Comparison of ENCODE assay signal across 11 cellular contexts in the genomic region with DNA sequence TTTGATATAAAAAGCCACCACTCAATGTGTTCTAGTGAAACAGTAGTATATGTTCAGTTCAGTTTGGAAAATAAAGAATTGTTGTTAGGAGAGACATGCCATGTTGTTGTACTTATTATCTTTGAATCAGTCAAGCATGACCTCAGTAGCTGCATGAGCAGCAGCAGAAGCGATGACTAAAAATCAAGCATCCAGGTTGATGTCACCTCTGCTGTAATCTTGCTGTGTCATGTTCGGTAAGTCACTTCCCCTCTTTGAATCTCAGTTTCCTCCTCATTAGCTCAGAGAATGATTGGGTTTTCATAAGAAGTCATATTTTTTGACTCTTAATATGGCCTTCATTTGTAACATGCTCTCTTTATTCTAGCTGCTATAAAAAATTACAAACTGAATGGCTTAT.
DNase-seq lines count a peak whose midpoint lies in the region; ATAC-seq, FAIRE-seq and TF ChIP-seq lines count a peak whose summit lies in the region.
"Had no signal": no experiment of that assay in that cellular context is flagged by ENCODE, and none has a peak within 500 bp of the region (broad histone marks: within the 10 kb centered on the region; RNA-seq: fewer than 3 reads in every experiment).

No MANE protein-coding gene starts in this region.

- DNase-seq in A172 (ENCODE audit: low spot score) = peak; percentile 82
- peak; percentile 86 for DNase-seq in bronchial epithelial cell (ENCODE audit: low read depth)
- no peak for DNase-seq in progenitor cell of endocrine pancreas (ENCODE audit: low spot score, unreplicated experiment)
- no peak for DNase-seq in AG20443 (ENCODE audit: low spot score)
- no peak for DNase-seq in activated CD4-positive, alpha-beta T cell treated with anti-CD3 and anti-CD28 coated beads, Interleukin-2, amount 50 U/mL, for 48 hours
- DNase-seq in lower lobe of right lung = no peak
- DNase-seq: NK-92 treated with Interleukin-12 subunit alpha and Interleukin-12 subunit beta, amount 100 ng/mL, for 24 hours had no signal

- H3K9me3 ChIP-seq in lower lobe of right lung = no peaks in the 10 kb centered on the region

- ATAC-seq in GM18868 (IDR thresholded peaks at IDR 0.05; ENCODE audit: unreplicated experiment) (peak; percentile 89), HG03354 (IDR thresholded peaks at IDR 0.05; ENCODE audit: poor library complexity, severe bottlenecking, unreplicated experiment) (peak; percentile 73), lower lobe of right lung (no peak)

- no peaks in the 10 kb centered on the region for H3K36me3 Mint-ChIP-seq in progenitor cell of endocrine pancreas (ENCODE audit: insufficient read depth)

- H3K4me3 Mint-ChIP-seq in progenitor cell of endocrine pancreas (ENCODE audit: low read depth) = no peak overlapping the region

- H3K4me1 ChIP-seq in lower lobe of right lung = no peaks in the 10 kb centered on the region

- intact Hi-C loops in lower lobe of right lung (cut with DNase I) = no loop called here

- no peak overlapping the region for H3K27ac Mint-ChIP-seq in progenitor cell of endocrine pancreas

- no peaks in the 10 kb centered on the region for H3K36me3 ChIP-seq in bronchial epithelial cell (ENCODE audit: control insufficient read depth, insufficient read depth, low read length)
- no peaks in the 10 kb centered on the region for H3K36me3 ChIP-seq in lower lobe of right lung

- H3K4me3 ChIP-seq in bronchial epithelial cell (ENCODE audit: low read depth, low read length) (no peak overlapping the region), lower lobe of right lung (no peak overlapping the region)
- H3K4me3 ChIP-seq: coronary artery had no signal

- H3K27ac ChIP-seq in lower lobe of right lung = no peak overlapping the region
- H3K27ac ChIP-seq: C4-2B, coronary artery had no signal

- H3K4me1 Mint-ChIP-seq in progenitor cell of endocrine pancreas (ENCODE audit: low read depth) = no peaks in the 10 kb centered on the region

- H3K9me3 Mint-ChIP-seq in progenitor cell of endocrine pancreas (ENCODE audit: low read depth) = peaks cover 5% of the 10 kb centered on the region

- TF ChIP-seq CTCF in bronchial epithelial cell (IDR thresholded peaks at IDR 0.05; ENCODE audit: insufficient read depth, low read length, severe bottlenecking) (no peak), progenitor cell of endocrine pancreas (IDR thresholded peaks at IDR 0.05; ENCODE audit: unreplicated experiment) (no peak), lower lobe of right lung (IDR thresholded peaks at IDR 0.05) (no peak)

- FAIRE-seq in bronchial epithelial cell (lab: Jason Lieb, UNC) = peak; percentile 23

- H3K27me3 ChIP-seq in bronchial epithelial cell (ENCODE audit: control insufficient read depth, insufficient read depth, low read length) (no peaks in the 10 kb centered on the region), lower lobe of right lung (ENCODE audit: low read depth) (no peaks in the 10 kb centered on the region)

- no peaks in the 10 kb centered on the region for H3K27me3 Mint-ChIP-seq in progenitor cell of endocrine pancreas

Comparison
In these comparisons a context has a peak if more than half of its experiments do, and no peak if none do; other contexts are left out.
1. DNase-seq: peak in A172 (single experiment) and bronchial epithelial cell (single experiment); none in progenitor cell of endocrine pancreas (single experiment), AG20443 (single experiment), activated CD4-positive, alpha-beta T cell treated with anti-CD3 and anti-CD28 coated beads, Interleukin-2, amount 50 U/mL, for 48 hours (0 of 2) and lower lobe of right lung (single experiment).
2. ATAC-seq: peak in GM18868 (single experiment) and HG03354 (single experiment); none in lower lobe of right lung (0 of 2).